In the genomic region with DNA sequence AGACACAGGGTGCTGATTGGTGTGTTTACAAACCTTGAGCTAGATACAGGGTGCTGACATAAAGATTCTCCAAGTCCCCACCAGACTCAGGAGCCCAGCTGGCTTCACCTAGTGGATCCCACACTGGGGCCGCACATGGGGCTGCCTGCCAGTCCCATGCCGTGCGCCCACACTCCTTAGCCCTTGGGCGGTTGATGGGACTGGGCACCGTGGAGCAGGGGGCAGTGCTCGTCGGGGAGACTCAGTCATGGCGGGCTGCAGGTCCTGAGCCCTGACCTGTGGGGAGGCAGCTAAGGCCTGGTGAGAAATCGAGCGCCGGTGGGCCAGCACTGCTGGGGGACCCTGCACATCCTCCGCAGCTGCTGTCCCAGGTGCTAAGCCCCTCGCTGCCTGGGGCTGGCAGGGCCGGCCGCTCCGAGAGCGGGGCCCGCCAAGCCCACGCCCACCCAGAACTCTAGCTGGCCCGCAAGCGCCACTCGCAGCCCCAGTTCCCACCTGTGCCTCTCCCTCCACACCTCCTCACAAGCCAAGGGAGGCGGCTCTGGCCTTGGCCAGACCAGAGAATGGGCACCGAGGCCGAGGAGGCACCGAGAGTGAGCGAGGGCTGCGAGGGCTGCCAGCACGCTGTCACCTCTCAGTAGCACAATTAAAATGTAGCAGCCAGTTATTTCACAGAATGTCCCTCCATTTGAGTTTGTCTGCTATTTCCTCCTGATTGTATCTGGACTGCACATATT, we compare ENCODE assay signal across 35 cellular contexts.
"Had no signal": no experiment of that assay in that cellular context is flagged by ENCODE, and none has a peak within 500 bp of the region (broad histone marks: within the 10 kb centered on the region; RNA-seq: fewer than 3 reads in every experiment).

No MANE protein-coding gene starts in this region.

- ATAC-seq: activated CD8-positive, alpha-beta T cell treated with anti-CD3 and anti-CD28 coated beads for 36 hours; activated naive CD4-positive, alpha-beta T cell treated with anti-CD3 and anti-CD28 coated beads, Interleukin-2, amount 50 U/mL, for 72 hours; activated T-cell treated with anti-CD3 and anti-CD28 coated beads, Interleukin-2, amount 50 U/mL, for 4 hours; activated T-cell treated with anti-CD3 and anti-CD28 coated beads, Interleukin-2, amount 50 U/mL, for 72 hours; activated T-helper 17 cell treated with anti-CD3 and anti-CD28 coated beads, Interleukin-2, amount 50 U/mL, for 72 hours; body of pancreas had no signal

- H3K27ac ChIP-seq: adrenal gland, body of pancreas, brain microvascular endothelial cell, breast epithelium, VCaP had no signal

- H3K36me3 ChIP-seq: adrenal gland, brain microvascular endothelial cell, breast epithelium had no signal

- H3K4me1 ChIP-seq: adrenal gland, body of pancreas, breast epithelium had no signal

- H3K4me3 ChIP-seq: adrenal gland, body of pancreas, breast epithelium had no signal

- H3K27me3 ChIP-seq: adrenal gland, body of pancreas, brain microvascular endothelial cell, breast epithelium had no signal

- FAIRE-seq: astrocyte, TTC549 had no signal

- H3K9me3 ChIP-seq: adrenal gland, body of pancreas had no signal

- DNase-seq: activated B cell treated with CpG ODN at 0.5 μM for 24 hours; activated CD4-positive, alpha-beta memory T cell treated with anti-CD3 and anti-CD28 coated beads for 36 hours; activated CD4-positive, alpha-beta T cell treated with anti-CD3 and anti-CD28 coated beads for 4 hours; activated CD4-positive, alpha-beta T cell treated with anti-CD3 and anti-CD28 coated beads, Interleukin-2, amount 10 ng/mL, durations not matched to agents 24 days and 14 days; activated CD4-positive, alpha-beta T cell treated with anti-CD3 and anti-CD28 coated beads, Interleukin-2, amount 50 U/mL, for 1 hour; activated CD4-positive, alpha-beta T cell treated with anti-CD3 and anti-CD28 coated beads, Interleukin-2, amount 50 U/mL, for 4 hours; activated CD4-positive, CD25-positive, alpha-beta regulatory T cell treated with anti-CD3 and anti-CD28 coated beads, Interleukin-2, amount 50 U/mL, for 72 hours; activated CD8-positive, alpha-beta memory T cell treated with anti-CD3 and anti-CD28 coated beads, Interleukin-2, amount 50 U/mL, for 4 hours; activated CD8-positive, alpha-beta T cell treated with anti-CD3 and anti-CD28 coated beads for 36 hours; activated effector memory CD4-positive, alpha-beta T cell treated with anti-CD3 and anti-CD28 coated beads, Interleukin-2, amount 50 U/mL, for 16 hours; activated gamma-delta T cell treated with Interleukin-2 at 50 U/mL for 16 hours; activated naive CD4-positive, alpha-beta T cell; activated naive CD4-positive, alpha-beta T cell treated with anti-CD3 and anti-CD28 coated beads for 36 hours; activated naive CD4-positive, alpha-beta T cell treated with anti-CD3 and anti-CD28 coated beads, Interleukin-2, amount 50 U/mL, for 16 hours; activated naive CD8-positive, alpha-beta T cell treated with anti-CD3 and anti-CD28 coated beads for 36 hours; activated T-cell treated with anti-CD3 and anti-CD28 coated beads for 4 hours; activated T-cell treated with anti-CD3 and anti-CD28 coated beads, Interleukin-2, amount 50 U/mL, for 1 hour; activated T-cell treated with anti-CD3 and anti-CD28 coated beads, Interleukin-2, amount 50 U/mL, for 4 hours; activated T-cell treated with anti-CD3 and anti-CD28 coated beads, Interleukin-2, amount 50 U/mL, for 72 hours; adrenal gland; amniotic stem cell; aorta; body of pancreas; brain microvascular endothelial cell; caudate nucleus; cerebellar nuclear complex; T-helper 1 cell; T-helper 2 cell; T-helper 9 cell had no signal
